Comparison of ENCODE assay signal across 17 cellular contexts in genomic region chr12:43842259-43842658, GRCh38. TPM values are rescaled to one million over a fixed set of nuclear protein-coding genes. Genes with fewer than 3 reads are reported as not detected.
DNase-seq lines count a peak whose midpoint lies in the region; ATAC-seq and TF ChIP-seq lines count a peak whose summit lies in the region.
"Had no signal": no experiment of that assay in that cellular context is flagged by ENCODE, and none has a peak within 500 bp of the region (broad histone marks: within the 10 kb centered on the region; RNA-seq: fewer than 3 reads in every experiment).

No MANE protein-coding gene starts in this region.

- peaks cover 16% of the 10 kb centered on the region for H3K4me1 ChIP-seq in HEK293 (ENCODE audit: control insufficient read depth, insufficient read depth, low read length)
- H3K4me1 ChIP-seq: HAP-1 had no signal

- H3K4me1 Mint-ChIP-seq in natural killer cell, result peaks cover 0 to 11% of the 10 kb centered on the region in 2 donors
- peaks cover 8% of the 10 kb centered on the region for H3K4me1 Mint-ChIP-seq in activated T-helper 17 cell treated with anti-CD3 and anti-CD28 coated beads, Interleukin-2, amount 50 U/mL, for 72 hours

- H3K36me3 ChIP-seq in HEK293 (ENCODE audit: control insufficient read depth in 2 of 2, insufficient read depth in 1 of 2, low read length in 2 of 2), result peaks cover 0 to 3% of the 10 kb centered on the region in 2 experiments; a peak in 1 of 3 replicates

- H3K27me3 Mint-ChIP-seq in natural killer cell (ENCODE audit: low read depth in 2 of 2), result no peaks in the 10 kb centered on the region
- H3K27me3 Mint-ChIP-seq in activated T-helper 17 cell treated with anti-CD3 and anti-CD28 coated beads, Interleukin-2, amount 50 U/mL, for 72 hours, result no peaks in the 10 kb centered on the region
- H3K27me3 Mint-ChIP-seq: CD4-positive, CD25-positive, alpha-beta regulatory T cell had no signal

- DNase-seq in M059J (ENCODE audit: low read depth) (peak; percentile 43), natural killer cell (no peak), CD1c-positive myeloid dendritic cell (ENCODE audit: extremely low spot score) (no peak)
- DNase-seq: 8988T; ACHN; C1 segment of cervical spinal cord; Caco-2; CD4-positive, CD25-positive, alpha-beta regulatory T cell; CD8-positive, alpha-beta T cell; DMS153; DND-41; GOT3 had no signal

- H3K27ac Mint-ChIP-seq in natural killer cell, result no peak overlapping the region
- no peak overlapping the region for H3K27ac Mint-ChIP-seq in activated T-helper 17 cell treated with anti-CD3 and anti-CD28 coated beads, Interleukin-2, amount 50 U/mL, for 72 hours
- H3K27ac Mint-ChIP-seq: CD8-positive, alpha-beta T cell had no signal

- CTCF ChIA-PET in HEK293 (lab: Yijun Ruan, JAX), result interaction anchor here (2.3 kb wide), 1 partner anchor 40 kb away, joined by 9 read pairs; no protein-coding TSS in a partner anchor

- TF ChIP-seq CTCF in HEK293 (tag by site-specific recombination; IDR thresholded peaks at IDR 0.05), result no peak
- TF ChIP-seq CTCF in VCaP (conservative IDR thresholded peaks at IDR 0.05), result no peak
- TF ChIP-seq CTCF in natural killer cell (IDR thresholded peaks at IDR 0.05), result no peak

- H3K9me3 ChIP-seq in HEK293 (ENCODE audit: control insufficient read depth, insufficient read depth, low read depth, low read length), result no peaks in the 10 kb centered on the region
- H3K9me3 ChIP-seq: A549, HAP-1 had no signal

- H3K4me3 ChIP-seq in HEK293 (ENCODE audit: low read depth, low read length), result no peak overlapping the region
- H3K4me3 ChIP-seq: A549, HAP-1 had no signal

- H3K27ac ChIP-seq in HEK293 (ENCODE audit: extremely low read depth, low read depth, low read length) (no peak overlapping the region), VCaP (peak overlapping the region; percentile 37)
- H3K27ac ChIP-seq: A549 had no signal

- no peak overlapping the region for H3K4me3 Mint-ChIP-seq in natural killer cell
- H3K4me3 Mint-ChIP-seq in activated T-helper 17 cell treated with anti-CD3 and anti-CD28 coated beads, Interleukin-2, amount 50 U/mL, for 72 hours, result no peak overlapping the region
- H3K4me3 Mint-ChIP-seq: CD4-positive, CD25-positive, alpha-beta regulatory T cell; CD8-positive, alpha-beta T cell had no signal

- peaks cover 0 to 2% of the 10 kb centered on the region in 2 donors for H3K9me3 Mint-ChIP-seq in natural killer cell
- no peaks in the 10 kb centered on the region for H3K9me3 Mint-ChIP-seq in activated T-helper 17 cell treated with anti-CD3 and anti-CD28 coated beads, Interleukin-2, amount 50 U/mL, for 72 hours

- intact Hi-C loops in natural killer cell (cut with micrococcal nuclease), result no loop called here

- ATAC-seq in natural killer cell, result no peak
- no peak for ATAC-seq in activated T-helper 17 cell treated with anti-CD3 and anti-CD28 coated beads, Interleukin-2, amount 50 U/mL, for 72 hours (replicated peaks)
- ATAC-seq: A549; CD8-positive, alpha-beta T cell had no signal

- POLR2A ChIA-PET in HEK293 (lab: Yijun Ruan, JAX), result no interaction called here

- H3K36me3 Mint-ChIP-seq in natural killer cell, result peaks cover 12% of the 10 kb centered on the region
- peaks cover 4% of the 10 kb centered on the region for H3K36me3 Mint-ChIP-seq in activated T-helper 17 cell treated with anti-CD3 and anti-CD28 coated beads, Interleukin-2, amount 50 U/mL, for 72 hours (ENCODE audit: low read depth)

TF ChIP-seq in HEK293, 187 proteins besides CTCF, POLR2A, EP300 and RAD21:
- TF ChIP-seq ZNF585B (tag by site-specific recombination; IDR thresholded peaks at IDR 0.05) (no peak), PRDM6 (tag by site-specific recombination; IDR thresholded peaks at IDR 0.05) (peak; percentile 69), BCL11B (tag by site-specific recombination; IDR thresholded peaks at IDR 0.05; ENCODE audit: low read depth) (no peak), GLI2 (tag by site-specific recombination; IDR thresholded peaks at IDR 0.05; ENCODE audit: borderline replicate concordance, low read depth) (peak; percentile 34; the same call in 1 of the 2 replicates), ZNF843 (tag by site-specific recombination; IDR thresholded peaks at IDR 0.05) (peak; percentile 53; the same call in 1 of the 2 replicates), FEZF1 (tag by site-specific recombination; IDR thresholded peaks at IDR 0.05) (peak; percentile 35; the same call in 1 of the 2 replicates)

RNA-seq across cellular contexts. Expression of gene TMEM117, which starts 6.4 kb away (rescaled TPM):
- 5.3 and 6.6 TPM in 2 replicates for total RNA-seq in M059J (2014; rRNA removed; shearing (Covaris generic))
- 1 to 10 TPM; 7.1 to 8.1 (median 7.9) TPM for total RNA-seq in natural killer cell
- 1 to 10 TPM; 2.8 to 4.2 TPM for total RNA-seq in activated T-helper 17 cell treated with anti-CD3 and anti-CD28 coated beads, Interleukin-2, amount 50 U/mL, for 72 hours

RNA-seq across cellular contexts. Expression of gene TWF1, which starts 36.1 kb away (rescaled TPM):
- 162 TPM in 2 replicates for total RNA-seq in M059J (2014; rRNA removed; shearing (Covaris generic))
- 10 to 100 TPM; 68.0 to 75.5 (median 68.1) TPM for total RNA-seq in natural killer cell
- total RNA-seq in activated T-helper 17 cell treated with anti-CD3 and anti-CD28 coated beads, Interleukin-2, amount 50 U/mL, for 72 hours, result 10 to 100 TPM; 12.7 to 30.2 TPM
